12 cellular contexts compared by ENCODE assay signal in genomic region chr12:100593490-100593889, GRCh38. TPM values are rescaled to one million over a fixed set of nuclear protein-coding genes. Genes with fewer than 3 reads are reported as not detected.
DNase-seq lines count a peak whose midpoint lies in the region; ATAC-seq and TF ChIP-seq lines count a peak whose summit lies in the region.
"Had no signal": no experiment of that assay in that cellular context is flagged by ENCODE, and none has a peak within 500 bp of the region (broad histone marks: within the 10 kb centered on the region; RNA-seq: fewer than 3 reads in every experiment).

No MANE protein-coding gene starts in this region.

- 76% methylated on average over 5 of the region's 5 CpGs for WGBS in smooth muscle cell (ENCODE audit: low lambda C conversion rate)

- H4K20me1 ChIP-seq in smooth muscle cell (ENCODE audit: low read depth), result no peaks in the 10 kb centered on the region

- H3K36me3 Mint-ChIP-seq in brain, result peaks cover 14% of the 10 kb centered on the region

- H3K4me1 ChIP-seq in smooth muscle cell (ENCODE audit: low read depth), result no peaks in the 10 kb centered on the region
- H3K4me1 ChIP-seq: esophagus squamous epithelium, lower lobe of right lung had no signal

- ATAC-seq in GM21717 (IDR thresholded peaks at IDR 0.05; ENCODE audit: unreplicated experiment), result no peak
- ATAC-seq: lower lobe of right lung had no signal

- no peaks in the 10 kb centered on the region for H3F3A ChIP-seq in smooth muscle cell (ENCODE audit: low read depth)

- H3K36me3 ChIP-seq in smooth muscle cell (ENCODE audit: low read depth), result no peaks in the 10 kb centered on the region
- H3K36me3 ChIP-seq: esophagus squamous epithelium, lower lobe of right lung had no signal

- peak overlapping the region; percentile 37 to 96 (median 83) for H3K27ac Mint-ChIP-seq in brain

- peak overlapping the region; percentile 13 for H3K4me3 ChIP-seq in smooth muscle cell
- H3K4me3 ChIP-seq: esophagus squamous epithelium, lower lobe of right lung had no signal

- peak; percentile 3 for DNase-seq in NCI-H2171 treated with DMSO at 0.1 percent for 48 hours (lab: John Stamatoyannopoulos, UW)
- DNase-seq in NCI-H2171 (lab: John Stamatoyannopoulos, UW), result no peak
- DNase-seq in kidney tubule cell (ENCODE audit: low spot score), result peak; percentile 11
- no peak for DNase-seq in smooth muscle cell (lab: John Stamatoyannopoulos, UW; ENCODE audit: unreplicated experiment)
- DNase-seq in GM19238 (ENCODE audit: insufficient read length, low spot score), result no peak
- DNase-seq in stimulated activated CD4-positive, alpha-beta T cell treated with anti-CD3 and anti-CD28 coated beads, Interleukin-1b, Interleukin-23, amount 100 ng/mL, for 48 hours, result no peak
- DNase-seq: activated CD4-positive, alpha-beta T cell treated with anti-CD3 and anti-CD28 coated beads for 48 hours; esophagus squamous epithelium; lower lobe of right lung; NCI-H524 treated with DMSO at 0.1 percent for 48 hours had no signal

- peaks cover 5% of the 10 kb centered on the region for H3K79me2 ChIP-seq in smooth muscle cell (ENCODE audit: low read depth)

- no peak for TF ChIP-seq CTCF in brain (conservative IDR thresholded peaks at IDR 0.05)
- TF ChIP-seq CTCF in smooth muscle cell (IDR thresholded peaks at IDR 0.05; ENCODE audit: borderline replicate concordance, insufficient read depth, poor library complexity, severe bottlenecking), result no peak

- peak overlapping the region; percentile 71 to 91 (median 78) for H3K4me3 Mint-ChIP-seq in brain

- H3K4me1 Mint-ChIP-seq in brain, result peaks cover 62% of the 10 kb centered on the region

- peak overlapping the region; percentile 21 for H3K27ac ChIP-seq in smooth muscle cell (ENCODE audit: low read depth)
- H3K27ac ChIP-seq: esophagus squamous epithelium, lower lobe of right lung had no signal

- H3K9ac ChIP-seq in smooth muscle cell (ENCODE audit: low read depth), result no peak overlapping the region

- H3K4me2 ChIP-seq in smooth muscle cell, result peak overlapping the region; percentile 41

- peaks cover 5 to 23% (median 18%) of the 10 kb centered on the region in 5 experiments for H3K9me3 Mint-ChIP-seq in brain

- H3K27me3 ChIP-seq in smooth muscle cell (ENCODE audit: low read depth), result no peaks in the 10 kb centered on the region
- H3K27me3 ChIP-seq: esophagus squamous epithelium had no signal

- no peaks in the 10 kb centered on the region for H3K9me3 ChIP-seq in smooth muscle cell (replicated peaks; ENCODE audit: low read depth)

- peak overlapping the region; percentile 63 for H2AFZ ChIP-seq in smooth muscle cell (ENCODE audit: low read depth)

- peaks cover 4% of the 10 kb centered on the region for H3K27me3 Mint-ChIP-seq in brain

RNA-seq across cellular contexts. Expression of gene GAS2L3, which starts 20.0 kb away (rescaled TPM):
- polyA plus RNA-seq in brain (ENCODE audit: insufficient read depth, low read depth, low replicate concordance), result 9.9 TPM
- 5.8 and 10.1 TPM in 2 replicates for total RNA-seq in smooth muscle cell
- polyA plus RNA-seq in smooth muscle cell, result 1.2 and 2.2 TPM in 2 replicates

Comparison
In these comparisons a context has a peak if more than half of its experiments do, and no peak if none do; other contexts are left out.
1. DNase-seq: peak in NCI-H2171 treated with DMSO at 0.1 percent for 48 hours (single experiment) and kidney tubule cell (single experiment); none in NCI-H2171 (single experiment), smooth muscle cell (single experiment), GM19238 (single experiment) and stimulated activated CD4-positive, alpha-beta T cell treated with anti-CD3 and anti-CD28 coated beads, Interleukin-1b, Interleukin-23, amount 100 ng/mL, for 48 hours (single experiment).